15 cellular contexts compared by ENCODE assay signal in genomic region chr2:112150851-112151250, GRCh38. TPM values are rescaled to one million over a fixed set of nuclear protein-coding genes. Genes with fewer than 3 reads are reported as not detected.
DNase-seq lines count a peak whose midpoint lies in the region; ATAC-seq, FAIRE-seq and TF ChIP-seq lines count a peak whose summit lies in the region.
"Had no signal": no experiment of that assay in that cellular context is flagged by ENCODE, and none has a peak within 500 bp of the region (broad histone marks: within the 10 kb centered on the region; RNA-seq: fewer than 3 reads in every experiment).

No MANE protein-coding gene starts in this region.

- no peak overlapping the region for H2BK5ac ChIP-seq in H9 (ENCODE audit: insufficient read length, low read length)

- peak overlapping the region; percentile 47 for H3K9ac ChIP-seq in GM23248
- H3K9ac ChIP-seq in keratinocyte (ENCODE audit: control insufficient read depth, extremely low read depth, insufficient read depth, low read length) = no peak overlapping the region
- H3K9ac ChIP-seq in skeletal muscle tissue (ENCODE audit: low read depth in 1 of 3, low read length in 3 of 3) = no peak overlapping the region
- no peak overlapping the region for H3K9ac ChIP-seq in H9 (ENCODE audit: extremely low read depth, insufficient read length, low read length)

- no peak overlapping the region for H2BK12ac ChIP-seq in H9 (ENCODE audit: insufficient read length, low read depth, low read length)

- H4K8ac ChIP-seq in H9 (replicated peaks; ENCODE audit: insufficient read length, low read depth, low read length) = no peak overlapping the region

- no peaks in the 10 kb centered on the region for H3K36me3 ChIP-seq in GM23248 (ENCODE audit: low read depth)
- no peaks in the 10 kb centered on the region for H3K36me3 ChIP-seq in keratinocyte (ENCODE audit: control insufficient read depth in 2 of 2, extremely low read depth in 1 of 2, insufficient read depth in 2 of 2, low read length in 2 of 2)
- H3K36me3 ChIP-seq in skeletal muscle tissue (ENCODE audit: control insufficient read depth in 3 of 3, insufficient read depth in 3 of 3, low read length in 3 of 3) = no peaks in the 10 kb centered on the region
- no peaks in the 10 kb centered on the region for H3K36me3 ChIP-seq in body of pancreas (replicated peaks in 1 of 2; ENCODE audit: insufficient read depth in 1 of 2, low read depth in 2 of 2)

- H3K79me1 ChIP-seq in H9 (ENCODE audit: insufficient read depth, low read depth, low read length, poor library complexity, severe bottlenecking) = no peaks in the 10 kb centered on the region

- H3K27ac Mint-ChIP-seq in activated CD4-positive, alpha-beta memory T cell treated with anti-CD3 and anti-CD28 coated beads, Interleukin-2, amount 10 ng/mL, durations not matched to agents 7 days and 5 days = no peak overlapping the region
- 0 out of 7 replicates have a peak overlapping the region, but pooled peaks of 1 of the 3 experiments have one; percentile 6 for H3K27ac Mint-ChIP-seq in H9
- H3K27ac Mint-ChIP-seq: activated naive CD4-positive, alpha-beta T cell treated with anti-CD3 and anti-CD28 coated beads, Interleukin-2, amount 50 U/mL, for 24 hours had no signal

- H4K5ac ChIP-seq in H9 (ENCODE audit: insufficient read length, low read depth, low read length) = no peak overlapping the region

- H3K23me2 ChIP-seq in H9 (ENCODE audit: insufficient read length, low read depth, low read length, poor library complexity, severe bottlenecking) = no peaks in the 10 kb centered on the region

- H2BK120ac ChIP-seq in H9 (ENCODE audit: low read depth, low read length, poor library complexity, severe bottlenecking) = no peak overlapping the region

- in situ Hi-C loops in GM23248 (cut with MboI) = no loop called here

- H3K18ac ChIP-seq in H9 (ENCODE audit: insufficient read length, low read depth, low read length) = no peak overlapping the region

- POLR2A ChIA-PET in activated CD4-positive, alpha-beta memory T cell treated with anti-CD3 and anti-CD28 coated beads, Interleukin-2, amount 10 ng/mL, durations not matched to agents 7 days and 5 days (lab: Charles Lee) = no interaction called here

- WGBS in GM23248 (ENCODE audit: low coverage in 1 of 2, low lambda C conversion rate in 2 of 2, missing lambda C conversion rate in 2 of 2), 2 experiments = 92 to 95% methylated on average over 11 of the region's 11 CpGs
- 80 to 81% methylated on average over 11 of the region's 11 CpGs for WGBS in body of pancreas, 2 donors
- no CpG with 5 or more reads among the region's 11 CpGs for WGBS in H9 (ENCODE audit: extremely low coverage, insufficient read length, low lambda C conversion rate)

- H3K56ac ChIP-seq in H9 (ENCODE audit: insufficient read length, low read depth, low read length) = no peak overlapping the region

- H3K36me3 Mint-ChIP-seq in activated CD4-positive, alpha-beta memory T cell treated with anti-CD3 and anti-CD28 coated beads, Interleukin-2, amount 10 ng/mL, durations not matched to agents 7 days and 5 days (ENCODE audit: low read depth) = no peaks in the 10 kb centered on the region
- no peaks in the 10 kb centered on the region; a peak in 1 of 7 replicates for H3K36me3 Mint-ChIP-seq in H9 (ENCODE audit: insufficient read depth in 1 of 3, low read depth in 3 of 3)
- H3K36me3 Mint-ChIP-seq: activated naive CD4-positive, alpha-beta T cell treated with anti-CD3 and anti-CD28 coated beads, Interleukin-2, amount 50 U/mL, for 24 hours had no signal

- CTCF ChIA-PET in activated CD4-positive, alpha-beta memory T cell treated with anti-CD3 and anti-CD28 coated beads, Interleukin-2, amount 10 ng/mL, durations not matched to agents 7 days and 5 days (lab: Charles Lee) = no interaction called here

- H4K91ac ChIP-seq in H9 (ENCODE audit: insufficient read length, low read depth, low read length) = no peak overlapping the region

- FAIRE-seq in keratinocyte (lab: Jason Lieb, UNC) = no peak
- FAIRE-seq: GM18507 had no signal

- H3F3A ChIP-seq in GM23248 (ENCODE audit: insufficient read depth) = peaks cover 26% of the 10 kb centered on the region

- peaks cover 15% of the 10 kb centered on the region for H3K4me1 Mint-ChIP-seq in activated CD4-positive, alpha-beta memory T cell treated with anti-CD3 and anti-CD28 coated beads, Interleukin-2, amount 10 ng/mL, durations not matched to agents 7 days and 5 days
- peaks cover 12 to 16% of the 10 kb centered on the region in 2 experiments for H3K4me1 Mint-ChIP-seq in H9

- TF ChIP-seq POLR2A in body of pancreas (IDR thresholded peaks at IDR 0.05) = no peak

- DNase-seq in GM23248 = no peak
- peak; percentile 14 for DNase-seq in activated CD4-positive, alpha-beta memory T cell treated with anti-CD3 and anti-CD28 coated beads, Interleukin-2, amount 10 ng/mL, durations not matched to agents 7 days and 5 days
- no peak for DNase-seq in keratinocyte (ENCODE audit: low read depth, low spot score)
- no peak for DNase-seq in body of pancreas
- DNase-seq in NCI-H1048 (lab: John Stamatoyannopoulos, UW) = no peak
- no peak for DNase-seq in H9
- DNase-seq in HUDEP-2 (lab: John Stamatoyannopoulos, UW; ENCODE audit: unreplicated experiment in 76 of 76) = no peak
- DNase-seq: caudate nucleus, DMS 273 treated with DMSO at 0.1 percent for 48 hours, NCI-H1694 treated with DMSO at 0.1 percent for 48 hours, NCI-H510A treated with DMSO at 0.1 percent for 48 hours had no signal

- H3K27ac ChIP-seq in GM23248 (peak overlapping the region; percentile 77), keratinocyte (ENCODE audit: control insufficient read depth, insufficient read depth, low read length) (peak overlapping the region; percentile 19), skeletal muscle tissue (ENCODE audit: low read depth, low read length) (peak overlapping the region; percentile 67), body of pancreas (peak overlapping the region in 1 of 4 donors; percentile 28), H9 (ENCODE audit: insufficient read length, low read depth, low read length) (no peak overlapping the region)
- H3K27ac ChIP-seq: foreskin keratinocyte had no signal

- H3K4me3 Mint-ChIP-seq in activated CD4-positive, alpha-beta memory T cell treated with anti-CD3 and anti-CD28 coated beads, Interleukin-2, amount 10 ng/mL, durations not matched to agents 7 days and 5 days = no peak overlapping the region
- no peak overlapping the region for H3K4me3 Mint-ChIP-seq in H9
- H3K4me3 Mint-ChIP-seq: activated naive CD4-positive, alpha-beta T cell treated with anti-CD3 and anti-CD28 coated beads, Interleukin-2, amount 50 U/mL, for 24 hours had no signal

- H4K20me1 ChIP-seq in GM23248 (ENCODE audit: insufficient read depth) (no peaks in the 10 kb centered on the region), keratinocyte (ENCODE audit: control insufficient read depth, extremely low read depth, insufficient read depth, low read length) (no peaks in the 10 kb centered on the region), H9 (ENCODE audit: control insufficient read depth, insufficient read depth, insufficient read length) (no peaks in the 10 kb centered on the region)

- intact Hi-C loops in body of pancreas (cut with DNase I) = no loop called here

- no peak overlapping the region for H3K23ac ChIP-seq in H9 (ENCODE audit: insufficient read length, low read depth, low read length)

- no peaks in the 10 kb centered on the region for H3K9me2 ChIP-seq in GM23248 (ENCODE audit: insufficient read depth)

- peaks cover 37% of the 10 kb centered on the region for H3K4me1 ChIP-seq in GM23248 (ENCODE audit: insufficient read depth)
- peaks cover 13% of the 10 kb centered on the region for H3K4me1 ChIP-seq in keratinocyte (ENCODE audit: control insufficient read depth, extremely low read depth, insufficient read depth, low read length)
- H3K4me1 ChIP-seq in skeletal muscle tissue (ENCODE audit: control insufficient read depth in 3 of 3, insufficient read depth in 3 of 3, low read length in 3 of 3) = peaks cover 18 to 28% (median 20%) of the 10 kb centered on the region in 3 donors
- no peaks in the 10 kb centered on the region for H3K4me1 ChIP-seq in body of pancreas
- H3K4me1 ChIP-seq in H9 (ENCODE audit: insufficient read depth, low read length) = peaks cover 3% of the 10 kb centered on the region; the same call in 1 of the 2 replicates

- no peak for ATAC-seq in body of pancreas

- H3K27me3 ChIP-seq in GM23248 (replicated peaks; ENCODE audit: insufficient read depth) = no peaks in the 10 kb centered on the region
- peaks cover 11% of the 10 kb centered on the region for H3K27me3 ChIP-seq in keratinocyte (ENCODE audit: control insufficient read depth, extremely low read depth, insufficient read depth, low read length)
- peaks cover 0 to 21% (median 14%) of the 10 kb centered on the region in 3 donors for H3K27me3 ChIP-seq in skeletal muscle tissue (ENCODE audit: control insufficient read depth in 3 of 3, insufficient read depth in 3 of 3, low read length in 3 of 3)
- no peaks in the 10 kb centered on the region for H3K27me3 ChIP-seq in body of pancreas
- no peaks in the 10 kb centered on the region for H3K27me3 ChIP-seq in H9 (ENCODE audit: insufficient read depth, low read length)
- H3K27me3 ChIP-seq: foreskin keratinocyte had no signal

- H2BK20ac ChIP-seq in H9 (ENCODE audit: low read depth, low read length, poor library complexity, severe bottlenecking) = no peak overlapping the region

- no peak overlapping the region for H3K14ac ChIP-seq in H9 (ENCODE audit: insufficient read depth, low read length)

- H3K4ac ChIP-seq in H9 (ENCODE audit: low read depth, low read length) = no peak overlapping the region

- H3K79me2 ChIP-seq in GM23248 (ENCODE audit: insufficient read depth) (no peaks in the 10 kb centered on the region), keratinocyte (ENCODE audit: control insufficient read depth, insufficient read depth, low read length) (no peaks in the 10 kb centered on the region), H9 (ENCODE audit: insufficient read depth, low read length) (no peaks in the 10 kb centered on the region)

- TF ChIP-seq CTCF in keratinocyte (optimal IDR thresholded peaks at IDR 0.05 in 1 of 3, IDR thresholded peaks at IDR 0.05 in 1 of 3, conservative IDR thresholded peaks at IDR 0.05 in 1 of 3; ENCODE audit: extremely low read depth in 1 of 3, insufficient read depth in 2 of 3, low read length in 3 of 3) (no peak), body of pancreas (IDR thresholded peaks at IDR 0.05) (no peak), H9 (conservative IDR thresholded peaks at IDR 0.05) (no peak)

- H3K9me1 ChIP-seq in keratinocyte (ENCODE audit: control insufficient read depth, extremely low read depth, insufficient read depth, low read length) = no peaks in the 10 kb centered on the region

- H2AK5ac ChIP-seq in H9 (ENCODE audit: insufficient read length, low read length) = no peak overlapping the region

- peak overlapping the region; percentile 33 for H2AFZ ChIP-seq in GM23248
- peak overlapping the region; percentile 39 for H2AFZ ChIP-seq in keratinocyte (ENCODE audit: control insufficient read depth, low read length)
- no peak overlapping the region for H2AFZ ChIP-seq in H9 (ENCODE audit: low read length)

- H3T11ph ChIP-seq in H9 (ENCODE audit: low read length) = no peak overlapping the region

- H3K27me3 Mint-ChIP-seq in activated CD4-positive, alpha-beta memory T cell treated with anti-CD3 and anti-CD28 coated beads, Interleukin-2, amount 10 ng/mL, durations not matched to agents 7 days and 5 days = peaks cover 6% of the 10 kb centered on the region
- H3K27me3 Mint-ChIP-seq in H9 (ENCODE audit: low read depth) = no peaks in the 10 kb centered on the region; the same call in 1 of the 2 replicates
- H3K27me3 Mint-ChIP-seq: activated naive CD4-positive, alpha-beta T cell treated with anti-CD3 and anti-CD28 coated beads, Interleukin-2, amount 50 U/mL, for 24 hours had no signal

- H3K4me2 ChIP-seq in GM23248 (ENCODE audit: unreplicated experiment) (peak overlapping the region; percentile 31), keratinocyte (ENCODE audit: control insufficient read depth, extremely low read depth, insufficient read depth, low read depth, low read length) (peak overlapping the region; percentile 19), H9 (ENCODE audit: insufficient read depth, insufficient read length, low read length) (no peak overlapping the region)

- dilution Hi-C loops in keratinocyte (cut with MboI; ENCODE audit: extremely low pct_ligation_motif_present, low sequenced_read_pairs) = no loop called here

- H3K9me3 Mint-ChIP-seq in activated CD4-positive, alpha-beta memory T cell treated with anti-CD3 and anti-CD28 coated beads, Interleukin-2, amount 10 ng/mL, durations not matched to agents 7 days and 5 days = no peaks in the 10 kb centered on the region
- H3K9me3 Mint-ChIP-seq in H9 = no peaks in the 10 kb centered on the region
- H3K9me3 Mint-ChIP-seq: activated naive CD4-positive, alpha-beta T cell treated with anti-CD3 and anti-CD28 coated beads, Interleukin-2, amount 50 U/mL, for 24 hours had no signal

- H3K9me3 ChIP-seq in GM23248 (ENCODE audit: low read depth) = no peaks in the 10 kb centered on the region
- no peaks in the 10 kb centered on the region for H3K9me3 ChIP-seq in keratinocyte (ENCODE audit: control insufficient read depth, low read depth, low read length)
- no peaks in the 10 kb centered on the region for H3K9me3 ChIP-seq in skeletal muscle tissue (ENCODE audit: control insufficient read depth in 3 of 3, low read length in 3 of 3)
- no peaks in the 10 kb centered on the region for H3K9me3 ChIP-seq in body of pancreas
- no peaks in the 10 kb centered on the region for H3K9me3 ChIP-seq in H9 (ENCODE audit: control insufficient read depth, low read depth, low read length)

- no peak overlapping the region for H2BK15ac ChIP-seq in H9 (ENCODE audit: low read depth, low read length)

- H3K4me3 ChIP-seq in GM23248 (no peak overlapping the region), keratinocyte (ENCODE audit: control insufficient read depth in 2 of 3, extremely low read depth in 1 of 3, insufficient read depth in 2 of 3, low read depth in 1 of 3, low read length in 3 of 3) (no peak overlapping the region), skeletal muscle tissue (ENCODE audit: low read length in 3 of 3) (no peak overlapping the region), body of pancreas (no peak overlapping the region)

RNA-seq across cellular contexts. Expression of gene FBLN7, which starts 12.7 kb away (rescaled TPM):
- 0.11 and 0.13 TPM in 2 replicates for total RNA-seq in GM23248 (2014; rRNA removed; shearing (Covaris generic))
- 1.6 and 1.8 TPM in 2 replicates for polyA plus RNA-seq in GM23248 (2016; fragmentation: Nextera tagmentation; extraction: Ambion mirVana)
- total RNA-seq in activated CD4-positive, alpha-beta memory T cell treated with anti-CD3 and anti-CD28 coated beads, Interleukin-2, amount 10 ng/mL, durations not matched to agents 7 days and 5 days = 1 to 10 TPM; 7.3 to 8.4 TPM
- polyA plus RNA-seq in keratinocyte = 0.12 TPM in 1 of 3 replicates, not detected in the others
- polyA plus RNA-seq in keratinocyte (2011; ENCODE audit: low read depth) = not detected
- polyA plus RNA-seq in keratinocyte (2011; cell fraction: cytosol; rRNA removed) = not detected in 2 replicates
- 0.08 and 0.15 TPM in 2 replicates for polyA plus RNA-seq in keratinocyte (2011; cell fraction: nucleus; rRNA removed)
- polyA plus RNA-seq in keratinocyte (2012; ENCODE audit: low replicate concordance) = not detected in 2 replicates
- 0.10 TPM in 1 of 3 replicates, not detected in the others for polyA minus RNA-seq in keratinocyte
- polyA minus RNA-seq in keratinocyte (2011; cell fraction: cytosol; rRNA and poly(A)+ RNA removed) = not detected
- polyA minus RNA-seq in keratinocyte (2011; cell fraction: nucleus; rRNA and poly(A)+ RNA removed) = 0.21 and 0.31 TPM in 2 replicates
- total RNA-seq in skeletal muscle tissue = 9.9 TPM
- 1 to 10 TPM; 1.3 to 3.9 TPM for total RNA-seq in body of pancreas
- 1.3 and 1.4 TPM in 2 replicates for total RNA-seq in H9 (2021)
